Comparison of ENCODE assay signal across 8 cellular contexts in genomic region chr14:50342211-50343080, GRCh38. TPM values are rescaled to one million over a fixed set of nuclear protein-coding genes. Genes with fewer than 3 reads are reported as not detected.
DNase-seq lines count a peak whose midpoint lies in the region; ATAC-seq, FAIRE-seq and TF ChIP-seq lines count a peak whose summit lies in the region.

No MANE protein-coding gene starts in this region.

- no peaks in the 10 kb centered on the region for H3K79me2 ChIP-seq in GM12878 (ENCODE audit: control insufficient read depth, insufficient read depth, low read length)

- FAIRE-seq in GM12878 (lab: Jason Lieb, UNC): no peak

- intact Hi-C loops in GM12878 (cut with micrococcal nuclease; ENCODE audit: unreplicated experiment): loop anchor here (1.0 to 10.0 kb wide), 3 partner anchors 54 to 422 kb away; partner anchors contain the start of genes CDKL1 and MAP4K5

- TF ChIP-seq CTCF in Peyer's patch (IDR thresholded peaks at IDR 0.05): peak in 4 of 6 experiments; percentile 22 to 44 (median 37)
- peak; percentile 60 to 84 (median 67) for TF ChIP-seq CTCF in GM12878 (IDR thresholded peaks at IDR 0.05 in 2 of 3, conservative IDR thresholded peaks at IDR 0.05 in 1 of 3; ENCODE audit: control insufficient read depth in 2 of 3, extremely low read depth in 1 of 3, insufficient read depth in 1 of 3, low read depth in 3 of 3, low read length in 3 of 3)

- peak overlapping the region; percentile 2 for H2AFZ ChIP-seq in GM12878 (ENCODE audit: control insufficient read depth, low read depth, low read length)

- TF ChIP-seq POLR2A in Peyer's patch (IDR thresholded peaks at IDR 0.05) (no peak), GM12878 (IDR thresholded peaks at IDR 0.05; ENCODE audit: low read depth, low read length) (no peak)

- H3K4me2 ChIP-seq in GM12878 (ENCODE audit: control insufficient read depth, insufficient read depth) (no peak overlapping the region), skeletal muscle satellite cell (ENCODE audit: low read length) (peak overlapping the region; percentile 79)

- 94% methylated on average over 8 of the region's 8 CpGs for WGBS in GM12878 (ENCODE audit: insufficient coverage, insufficient replicate concordance, low lambda C conversion rate, missing lambda C conversion rate)

- H4K20me1 ChIP-seq in GM12878 (ENCODE audit: control insufficient read depth, insufficient read depth): no peaks in the 10 kb centered on the region

- H3K9me3 ChIP-seq in Peyer's patch (no peaks in the 10 kb centered on the region), GM12878 (replicated peaks; ENCODE audit: control insufficient read depth, insufficient read depth, low read length) (no peaks in the 10 kb centered on the region), skeletal muscle satellite cell (replicated peaks; ENCODE audit: low read length) (no peaks in the 10 kb centered on the region)

- no peak for TF ChIP-seq EP300 in GM12878 (IDR thresholded peaks at IDR 0.05; ENCODE audit: borderline replicate concordance in 1 of 2, control insufficient read depth in 1 of 2, low read depth in 2 of 2, low read length in 2 of 2)

- no peaks in the 10 kb centered on the region for H3K27me3 ChIP-seq in Peyer's patch
- no peaks in the 10 kb centered on the region for H3K27me3 ChIP-seq in GM12878 (replicated peaks in 1 of 2; ENCODE audit: control insufficient read depth in 2 of 2, insufficient read depth in 2 of 2, low read length in 1 of 2)
- H3K27me3 ChIP-seq in skeletal muscle satellite cell (ENCODE audit: control insufficient read depth, insufficient read depth, low read length): no peaks in the 10 kb centered on the region

- SMC1A ChIA-PET in GM12878 (lab: Charles Lee; ENCODE audit: uncharacterized antibody, unreplicated experiment): interaction anchor here (0.7 to 4.0 kb wide), 16 partner anchors 8 to 436 kb away, joined by 3 to 24 read pairs (median 3); partner anchors contain the start of gene CDKL1

- H3K9ac ChIP-seq in GM12878 (ENCODE audit: control insufficient read depth, insufficient read depth, low read length) (no peak overlapping the region), skeletal muscle satellite cell (ENCODE audit: low read depth, low read length) (peak overlapping the region; percentile 60)

- CTCF ChIA-PET in GM12878 (lab: Yijun Ruan, JAX): interaction anchor here (0.6 to 3.0 kb wide), 28 partner anchors 13 to 518 kb away, joined by 3 to 22 read pairs (median 4); partner anchors contain the start of genes DMAC2L, L2HGDH and MAP4K5

- peak; percentile 84 for DNase-seq in G401 (ENCODE audit: low spot score)
- DNase-seq in Peyer's patch: peak in 2 of 3 donors; percentile 39 to 68
- DNase-seq in GM12878 (ENCODE audit: low read depth, low spot score): no peak
- DNase-seq in hypothalamus (lab: John Stamatoyannopoulos, UW): peak in 43 of 51 donors; percentile 8 to 79 (median 47)
- DNase-seq in NCI-H774 (lab: John Stamatoyannopoulos, UW): no peak
- DNase-seq in NCI-H1436 (lab: John Stamatoyannopoulos, UW): no peak

- peak; percentile 83 for TF ChIP-seq RAD21 in GM12878 (IDR thresholded peaks at IDR 0.05; ENCODE audit: insufficient read depth, low read depth, low read length)

- RAD21 ChIA-PET in GM12878 (lab: Charles Lee; ENCODE audit: unreplicated experiment): interaction anchor here (0.7 to 2.7 kb wide), 17 partner anchors 10 to 517 kb away, joined by 3 to 19 read pairs (median 5); partner anchors contain the start of gene MAP4K5

- H3K4me1 ChIP-seq in Peyer's patch: peaks cover 0 to 19% (median 1%) of the 10 kb centered on the region in 4 donors
- H3K4me1 ChIP-seq in GM12878 (ENCODE audit: control insufficient read depth, insufficient read depth, low read length): peaks cover 9% of the 10 kb centered on the region
- peaks cover 42% of the 10 kb centered on the region for H3K4me1 ChIP-seq in skeletal muscle satellite cell (ENCODE audit: control insufficient read depth, insufficient read depth, low read length)

- no TSS peak for BruUV-seq in GM12878 (replicated peaks; lab: Mats Ljungman, UMichigan)

- H3K4me3 ChIP-seq in Peyer's patch (peak overlapping the region in 2 of 4 donors; percentile 8 to 22), GM12878 (no peak overlapping the region), skeletal muscle satellite cell (ENCODE audit: low read length) (peak overlapping the region; percentile 52)

- in situ Hi-C loops in G401 (cut with HindIII; ENCODE audit: low sequenced_read_pairs): no loop called here
- in situ Hi-C loops in GM12878 (cut with MboI): no loop called here

- POLR2A ChIA-PET in GM12878 (lab: Charles Lee): interaction anchor here (0.6 to 0.7 kb wide), 3 partner anchors 21 to 449 kb away, joined by 3 read pairs; no protein-coding TSS in a partner anchor

- H3K36me3 ChIP-seq in Peyer's patch (no peaks in the 10 kb centered on the region), GM12878 (ENCODE audit: control insufficient read depth in 2 of 2, insufficient read depth in 2 of 2, low read length in 1 of 2) (peaks cover 0 to 4% of the 10 kb centered on the region in 2 experiments; a peak in 1 of 4 replicates), skeletal muscle satellite cell (ENCODE audit: insufficient read depth, low read length) (no peaks in the 10 kb centered on the region)

- H3K27ac ChIP-seq in Peyer's patch: peak overlapping the region in 3 of 4 donors; percentile 27 to 40 (median 32)
- H3K27ac ChIP-seq in GM12878 (ENCODE audit: control insufficient read depth, insufficient read depth): no peak overlapping the region

- ATAC-seq in HG03196 (IDR thresholded peaks at IDR 0.05; ENCODE audit: unreplicated experiment) (peak; percentile 54), GM12878 (peak; percentile 86)

RNA-seq across cellular contexts. Expression of gene DMAC2L, which starts 30.3 kb away (rescaled TPM):
- 8.8 and 31.0 TPM in 2 replicates for total RNA-seq in G401 (2014; rRNA removed; shearing (Covaris generic))
- total RNA-seq in Peyer's patch: 10 to 100 TPM in 3 of 4 donors, 1 to 10 TPM in 1; 7.7 to 23.9 (median 15.7) TPM
- 38.7 and 40.8 TPM in 2 replicates for total RNA-seq in GM12878 (2013; cell fraction: nucleolus; rRNA removed)
- total RNA-seq in GM12878 (2014; rRNA removed): 9.5 and 11.3 TPM in 2 replicates
- 11.9 TPM in 2 replicates for total RNA-seq in GM12878 (2014; rRNA removed; fragmentation: Illumina TruSeq; extraction: Trizol)
- total RNA-seq in GM12878 (2021): 21.4 and 22.5 TPM in 2 replicates
- 10.8 TPM for polyA plus RNA-seq in GM12878 (2011; ENCODE audit: low read depth)
- 33.8 and 34.9 TPM in 2 replicates for polyA plus RNA-seq in GM12878 (2011; rRNA removed)
- polyA plus RNA-seq in GM12878 (2011; cell fraction: cytosol; rRNA removed): 20.5 and 26.7 TPM in 2 replicates
- 15.8 and 17.5 TPM in 2 replicates for polyA plus RNA-seq in GM12878 (2011; cell fraction: nucleus; rRNA removed)
- polyA plus RNA-seq in GM12878 (2012): 16.0 and 19.3 TPM in 2 replicates
- 11.9 and 14.5 TPM in 2 replicates for polyA plus RNA-seq in GM12878 (2014; fragmentation: Illumina TruSeq; extraction: Trizol)
- polyA plus RNA-seq in GM12878 (2014; fragmentation: Nextera tagmentation; extraction: Ambion mirVana): 10 to 100 TPM; 63.7 to 76.3 TPM
- polyA plus RNA-seq in GM12878 (2014; rRNA removed): 17.2 and 20.9 TPM in 2 replicates
- polyA plus RNA-seq in GM12878 (2016; fragmentation: Nextera tagmentation; extraction: Ambion mirVana): 10 to 100 TPM; 34.1 to 35.8 TPM
- polyA minus RNA-seq in GM12878 (2011; rRNA and poly(A)+ RNA removed): 14.7 and 20.0 TPM in 2 replicates
- polyA minus RNA-seq in GM12878 (2011; cell fraction: cytosol; rRNA and poly(A)+ RNA removed): 6.4 and 6.9 TPM in 2 replicates
- polyA minus RNA-seq in GM12878 (2011; cell fraction: nucleus; rRNA and poly(A)+ RNA removed): 11.1 and 18.5 TPM in 2 replicates
- 4.3 and 4.8 TPM in 2 replicates for total RNA-seq in skeletal muscle satellite cell (2012; rRNA removed)

RNA-seq across cellular contexts. Expression of gene L2HGDH, which starts 30.4 kb away (rescaled TPM):
- total RNA-seq in G401 (2014; rRNA removed; shearing (Covaris generic)): 23.0 and 31.6 TPM in 2 replicates
- total RNA-seq in Peyer's patch: 10 to 100 TPM in 1 of 4 donors, 1 to 10 TPM in 3; 4.6 to 29.7 (median 8.8) TPM
- total RNA-seq in GM12878 (2013; cell fraction: nucleolus; rRNA removed): 18.0 and 18.5 TPM in 2 replicates
- 13.3 and 15.9 TPM in 2 replicates for total RNA-seq in GM12878 (2014; rRNA removed)
- total RNA-seq in GM12878 (2014; rRNA removed; fragmentation: Illumina TruSeq; extraction: Trizol): 9.7 and 10.5 TPM in 2 replicates
- total RNA-seq in GM12878 (2021): 14.1 TPM in 2 replicates
- 5.8 TPM for polyA plus RNA-seq in GM12878 (2011; ENCODE audit: low read depth)
- polyA plus RNA-seq in GM12878 (2011; rRNA removed): 11.7 and 12.0 TPM in 2 replicates
- polyA plus RNA-seq in GM12878 (2011; cell fraction: cytosol; rRNA removed): 9.8 and 17.0 TPM in 2 replicates
- polyA plus RNA-seq in GM12878 (2011; cell fraction: nucleus; rRNA removed): 6.1 and 10.4 TPM in 2 replicates
- 8.0 and 8.9 TPM in 2 replicates for polyA plus RNA-seq in GM12878 (2012)
- polyA plus RNA-seq in GM12878 (2014; fragmentation: Illumina TruSeq; extraction: Trizol): 13.7 and 16.9 TPM in 2 replicates
- 1 to 10 TPM; 2.6 to 3.0 TPM for polyA plus RNA-seq in GM12878 (2014; fragmentation: Nextera tagmentation; extraction: Ambion mirVana)
- 13.4 and 16.3 TPM in 2 replicates for polyA plus RNA-seq in GM12878 (2014; rRNA removed)
- polyA plus RNA-seq in GM12878 (2016; fragmentation: Nextera tagmentation; extraction: Ambion mirVana): 10 to 100 TPM; 14.4 to 18.3 TPM
- polyA minus RNA-seq in GM12878 (2011; rRNA and poly(A)+ RNA removed): 7.0 and 8.5 TPM in 2 replicates
- 5.2 and 5.8 TPM in 2 replicates for polyA minus RNA-seq in GM12878 (2011; cell fraction: cytosol; rRNA and poly(A)+ RNA removed)
- polyA minus RNA-seq in GM12878 (2011; cell fraction: nucleus; rRNA and poly(A)+ RNA removed): 7.5 and 12.3 TPM in 2 replicates
- total RNA-seq in skeletal muscle satellite cell (2012; rRNA removed): 3.3 and 3.5 TPM in 2 replicates

RNA-seq across cellular contexts. Expression of gene CDKL1, which starts 54.2 kb away (rescaled TPM):
- total RNA-seq in G401 (2014; rRNA removed; shearing (Covaris generic)): 0.27 and 0.80 TPM in 2 replicates
- total RNA-seq in Peyer's patch: 10 to 100 TPM; 11.3 to 20.4 (median 15.5) TPM
- 34.6 and 45.7 TPM in 2 replicates for total RNA-seq in GM12878 (2013; cell fraction: nucleolus; rRNA removed)
- total RNA-seq in GM12878 (2014; rRNA removed): 11.0 and 20.4 TPM in 2 replicates
- 19.0 and 22.6 TPM in 2 replicates for total RNA-seq in GM12878 (2014; rRNA removed; fragmentation: Illumina TruSeq; extraction: Trizol)
- 10.6 and 11.9 TPM in 2 replicates for total RNA-seq in GM12878 (2021)
- 2.0 TPM for polyA plus RNA-seq in GM12878 (2011; ENCODE audit: low read depth)
- polyA plus RNA-seq in GM12878 (2011; rRNA removed): 17.4 and 20.9 TPM in 2 replicates
- polyA plus RNA-seq in GM12878 (2011; cell fraction: cytosol; rRNA removed): 7.3 and 9.6 TPM in 2 replicates
- polyA plus RNA-seq in GM12878 (2011; cell fraction: nucleus; rRNA removed): 14.2 and 16.3 TPM in 2 replicates
- polyA plus RNA-seq in GM12878 (2012): 5.0 and 6.5 TPM in 2 replicates
- polyA plus RNA-seq in GM12878 (2014; fragmentation: Illumina TruSeq; extraction: Trizol): 9.0 and 9.3 TPM in 2 replicates
- 10 to 100 TPM in 1 of 2 experiments, 1 to 10 TPM in 1; 10.0 to 17.2 TPM for polyA plus RNA-seq in GM12878 (2014; fragmentation: Nextera tagmentation; extraction: Ambion mirVana)
- polyA plus RNA-seq in GM12878 (2014; rRNA removed): 5.8 and 9.0 TPM in 2 replicates
- polyA plus RNA-seq in GM12878 (2016; fragmentation: Nextera tagmentation; extraction: Ambion mirVana): 10 to 100 TPM; 10.1 to 11.3 TPM
- polyA minus RNA-seq in GM12878 (2011; rRNA and poly(A)+ RNA removed): 16.2 and 24.2 TPM in 2 replicates
- polyA minus RNA-seq in GM12878 (2011; cell fraction: cytosol; rRNA and poly(A)+ RNA removed): 6.2 and 6.9 TPM in 2 replicates
- 9.1 and 16.3 TPM in 2 replicates for polyA minus RNA-seq in GM12878 (2011; cell fraction: nucleus; rRNA and poly(A)+ RNA removed)
- total RNA-seq in skeletal muscle satellite cell (2012; rRNA removed): 9.9 and 15.3 TPM in 2 replicates

Comparison
In these comparisons a context has a peak if more than half of its experiments do, and no peak if none do; other contexts are left out.
1. DNase-seq: peak in G401 (single experiment), Peyer's patch (2 of 3) and hypothalamus (43 of 51); none in GM12878 (single experiment), NCI-H774 (single experiment) and NCI-H1436 (single experiment).